ENCODE assay signal across 24 cellular contexts in genomic region chr2:205439621-205440020, GRCh38.
"Had no signal": no experiment of that assay in that cellular context is flagged by ENCODE, and none has a peak within 500 bp of the region (broad histone marks: within the 10 kb centered on the region; RNA-seq: fewer than 3 reads in every experiment).

No MANE protein-coding gene starts in this region.

- H3K27ac ChIP-seq: colonic mucosa, coronary artery, dorsolateral prefrontal cortex, epithelial cell of prostate, esophagus muscularis mucosa, esophagus squamous epithelium, foreskin keratinocyte, gastrocnemius medialis, gastroesophageal sphincter, heart left ventricle, heart right ventricle had no signal

- H3K4me3 ChIP-seq: colonic mucosa, coronary artery, dorsolateral prefrontal cortex, esophagus muscularis mucosa, esophagus squamous epithelium, gastrocnemius medialis, gastroesophageal sphincter, heart left ventricle, heart right ventricle had no signal

- H3K36me3 ChIP-seq: colonic mucosa, esophagus squamous epithelium had no signal

- H3K9me3 ChIP-seq: colonic mucosa, esophagus muscularis mucosa, esophagus squamous epithelium, gastrocnemius medialis, gastroesophageal sphincter had no signal

- ATAC-seq: effector memory CD8-positive, alpha-beta T cell; esophagus mucosa; foreskin keratinocyte; gastrocnemius medialis; gastroesophageal sphincter; heart left ventricle; heart right ventricle had no signal

- DNase-seq: colonic mucosa; cortex of kidney; dermis blood vessel endothelial cell; dorsolateral prefrontal cortex; effector CD4-positive, alpha-beta T cell; effector CD8-positive, alpha-beta T cell; effector memory CD4-positive, alpha-beta T cell; effector memory CD8-positive, alpha-beta T cell; endodermal cell; erythroblast; esophagus squamous epithelium; foreskin fibroblast; foreskin keratinocyte; foreskin melanocyte; gastrocnemius medialis; glutamatergic neuron; head of caudate nucleus; heart left ventricle; heart right ventricle had no signal

- H3K4me1 ChIP-seq: colonic mucosa, esophagus muscularis mucosa, esophagus squamous epithelium, gastrocnemius medialis, gastroesophageal sphincter, heart left ventricle, heart right ventricle had no signal

- H3K27me3 ChIP-seq: colonic mucosa, dorsolateral prefrontal cortex, esophagus muscularis mucosa, esophagus squamous epithelium, foreskin keratinocyte, gastrocnemius medialis, gastroesophageal sphincter, heart left ventricle, heart right ventricle had no signal
